Comparison of ENCODE assay signal across 36 cellular contexts in genomic region chr9:94933429-94933828, GRCh38.
DNase-seq lines count a peak whose midpoint lies in the region; ATAC-seq, FAIRE-seq and TF ChIP-seq lines count a peak whose summit lies in the region.
"Had no signal": no experiment of that assay in that cellular context is flagged by ENCODE, and none has a peak within 500 bp of the region (broad histone marks: within the 10 kb centered on the region; RNA-seq: fewer than 3 reads in every experiment).

No MANE protein-coding gene starts in this region.

- peaks cover 15% of the 10 kb centered on the region for H3K36me3 Mint-ChIP-seq in osteocyte (ENCODE audit: unreplicated experiment)
- 0 out of 2 replicates have a peak, but pooled peaks cover under 1% of the 10 kb centered on the region for H3K36me3 Mint-ChIP-seq in WTC11

- no peak for TF ChIP-seq EP300 in HepG2 (IDR thresholded peaks at IDR 0.05; ENCODE audit: low read depth in 2 of 2, low read length in 2 of 2)
- no peak for TF ChIP-seq EP300 in HepG2 (CRISPR knock-in tag; IDR thresholded peaks at IDR 0.05; ENCODE audit: borderline replicate concordance)

- WGBS in HepG2 (ENCODE audit: low lambda C conversion rate) = 97% methylated on average over 5 of the region's 5 CpGs

- no TSS peak for BruUV-seq in HepG2 (replicated peaks; lab: Mats Ljungman, UMichigan)

- TF ChIP-seq RAD21 in HepG2 (CRISPR knock-in tag; IDR thresholded peaks at IDR 0.05) = no peak

- ATAC-seq in WTC11 = no peak
- no peak for ATAC-seq in HepG2
- ATAC-seq: activated T-cell treated with anti-CD3 and anti-CD28 coated beads, Interleukin-2, amount 50 U/mL, for 72 hours; effector memory CD8-positive, alpha-beta T cell; GM12878 had no signal

- no peak overlapping the region for H3K4me3 Mint-ChIP-seq in osteocyte (ENCODE audit: unreplicated experiment)
- no peak overlapping the region for H3K4me3 Mint-ChIP-seq in WTC11
- H3K4me3 Mint-ChIP-seq: activated T-cell treated with anti-CD3 and anti-CD28 coated beads, Interleukin-2, amount 50 U/mL, for 72 hours; effector memory CD8-positive, alpha-beta T cell; IgD-negative memory B cell; immature natural killer cell had no signal

- H3K79me2 ChIP-seq in HepG2 (ENCODE audit: insufficient read depth, low read length) = no peaks in the 10 kb centered on the region

- intact Hi-C loops in HepG2 (cut with micrococcal nuclease; ENCODE audit: unreplicated experiment) = no loop called here

- H3K9ac ChIP-seq in HepG2 (ENCODE audit: insufficient read depth, low read depth, low read length) = no peak overlapping the region
- H3K9ac ChIP-seq: BLaER1 treated with 17β-estradiol and CSF1 and Interleukin-3, amounts not matched to agents 10 nM and 100 nM had no signal

- CTCF ChIA-PET in HEK293 (lab: Yijun Ruan, JAX) = interaction anchor here (0.6 kb wide), 1 partner anchor 204 kb away, joined by 3 read pairs; no protein-coding TSS in a partner anchor
- CTCF ChIA-PET in WTC11 (lab: Charles Lee) = interaction anchor here (0.5 to 1.9 kb wide), 3 partner anchors 108 to 1556 kb away, joined by 3 to 4 read pairs (median 3); no protein-coding TSS in a partner anchor
- CTCF ChIA-PET in HepG2 (lab: Yijun Ruan, JAX; ENCODE audit: low intra/inter-chr PET ratio, low total read pairs) = no interaction called here

- H3K27ac ChIP-seq in HEK293 (ENCODE audit: extremely low read depth, low read depth, low read length) (no peak overlapping the region), HepG2 (ENCODE audit: extremely low read length, insufficient read depth, low read length) (no peak overlapping the region)
- H3K27ac ChIP-seq: BLaER1 treated with 17β-estradiol and CSF1 and Interleukin-3, amounts not matched to agents 10 nM and 100 nM; breast epithelium; neutrophil; PC-9; stomach; tibial nerve had no signal

- H3K27me3 Mint-ChIP-seq in osteocyte (ENCODE audit: unreplicated experiment) (no peaks in the 10 kb centered on the region), WTC11 (ENCODE audit: low read depth) (no peaks in the 10 kb centered on the region; the same call in 1 of the 2 replicates)
- H3K27me3 Mint-ChIP-seq: effector memory CD8-positive, alpha-beta T cell; IgD-negative memory B cell had no signal

- POLR2A ChIA-PET in HEK293 (lab: Yijun Ruan, JAX) (interaction anchor here (0.8 kb wide), 1 partner anchor 15 kb away, joined by 6 read pairs; no protein-coding TSS in a partner anchor), WTC11 (lab: Charles Lee) (no interaction called here), HepG2 (lab: Yijun Ruan, JAX) (interaction anchor here (1.0 kb wide), 1 partner anchor 91 kb away, joined by 3 read pairs; no protein-coding TSS in a partner anchor)

- TF ChIP-seq POLR2A in HepG2 (IDR thresholded peaks at IDR 0.05; ENCODE audit: insufficient read depth in 1 of 2, low read depth in 2 of 2, low read length in 2 of 2) = no peak

- FAIRE-seq in HepG2 (lab: Jason Lieb, UNC) = no peak
- FAIRE-seq: frontal cortex, GM12878, H1 had no signal

- H3K36me3 ChIP-seq in HEK293 (ENCODE audit: control insufficient read depth in 2 of 2, insufficient read depth in 1 of 2, low read length in 2 of 2) = no peaks in the 10 kb centered on the region
- no peaks in the 10 kb centered on the region for H3K36me3 ChIP-seq in HepG2 (replicated peaks in 1 of 2; ENCODE audit: control insufficient read depth in 1 of 2, insufficient read depth in 2 of 2, low read length in 2 of 2)
- H3K36me3 ChIP-seq: breast epithelium, neutrophil, stomach had no signal

- H3K4me3 ChIP-seq in HEK293 (ENCODE audit: low read depth, low read length) (no peak overlapping the region), HepG2 (replicated peaks in 1 of 3; ENCODE audit: insufficient read depth in 1 of 3, low read depth in 2 of 3, low read length in 3 of 3) (no peak overlapping the region)
- H3K4me3 ChIP-seq: BLaER1 treated with 17β-estradiol and CSF1 and Interleukin-3, amounts not matched to agents 10 nM and 100 nM; breast epithelium; coronary artery; GM12878; PC-9; smooth muscle cell; stomach; tibial nerve had no signal

- no peaks in the 10 kb centered on the region for H4K20me1 ChIP-seq in HepG2 (ENCODE audit: insufficient read depth, low read length)

- H3K27ac Mint-ChIP-seq in osteocyte (ENCODE audit: unreplicated experiment) (peak overlapping the region; percentile 82), WTC11 (no peak overlapping the region)
- H3K27ac Mint-ChIP-seq: activated T-cell treated with anti-CD3 and anti-CD28 coated beads, Interleukin-2, amount 50 U/mL, for 72 hours; effector memory CD8-positive, alpha-beta T cell; IgD-negative memory B cell had no signal

- peak; percentile 51 for DNase-seq in AG08395 (ENCODE audit: low spot score)
- DNase-seq in astrocyte of the hippocampus (ENCODE audit: low read depth, low spot score) = peak; percentile 41
- no peak for DNase-seq in osteocyte (ENCODE audit: extremely low spot score, unreplicated experiment)
- DNase-seq in WTC11 (ENCODE audit: low spot score) = no peak
- DNase-seq in HepG2 (ENCODE audit: low spot score) = no peak
- DNase-seq in NCI-H524 treated with DMSO at 0.1 percent for 48 hours (lab: John Stamatoyannopoulos, UW) = no peak
- DNase-seq in NCI-H2227 (lab: John Stamatoyannopoulos, UW; ENCODE audit: unreplicated experiment) = no peak
- DNase-seq: activated CD4-positive, alpha-beta T cell treated with anti-CD3 and anti-CD28 coated beads, Interleukin-2, amount 50 U/mL, for 4 hours; activated naive CD4-positive, alpha-beta T cell; activated T-cell treated with anti-CD3 and anti-CD28 coated beads, Interleukin-2, amount 50 U/mL, for 72 hours; DMS79 treated with DMSO at 0.1 percent for 48 hours; effector memory CD8-positive, alpha-beta T cell; erythroblast; hippocampal formation; immature natural killer cell; left colon; NCI-H2171; NCI-H524; NK-92 treated with Interleukin-12 subunit alpha and Interleukin-12 subunit beta, amount 100 ng/mL, for 24 hours; PC-9; SHP77; stimulated activated CD4-positive, alpha-beta T cell treated with anti-CD3 and anti-CD28 coated beads, Interleukin-1b, Interleukin-23, amount 100 ng/mL, for 48 hours; stimulated activated CD8-positive, alpha-beta memory T cell treated with anti-CD3 and anti-CD28 coated beads, Interleukin-4, amount 100 ng/mL, for 48 hours; stomach; T1000 had no signal

- H3K4me1 ChIP-seq in HEK293 (ENCODE audit: control insufficient read depth, insufficient read depth, low read length) (no peaks in the 10 kb centered on the region), HepG2 (ENCODE audit: insufficient read depth, low read length) (peaks cover 47% of the 10 kb centered on the region)
- H3K4me1 ChIP-seq: breast epithelium had no signal

- TF ChIP-seq CTCF in HEK293 (tag by site-specific recombination; IDR thresholded peaks at IDR 0.05) = no peak
- no peak for TF ChIP-seq CTCF in osteocyte (IDR thresholded peaks at IDR 0.05)
- no peak for TF ChIP-seq CTCF in WTC11 (IDR thresholded peaks at IDR 0.05)
- TF ChIP-seq CTCF in HepG2 (CRISPR knock-in tag; IDR thresholded peaks at IDR 0.05) = no peak

- H2AFZ ChIP-seq in HepG2 (ENCODE audit: low read length) = no peak overlapping the region
- H2AFZ ChIP-seq: PC-9 had no signal

- H3K4me1 Mint-ChIP-seq in osteocyte (ENCODE audit: unreplicated experiment) (peaks cover 74% of the 10 kb centered on the region), WTC11 (peaks cover 29% of the 10 kb centered on the region)

- no peak overlapping the region for H3K4me2 ChIP-seq in HepG2 (ENCODE audit: low read depth, low read length)
- H3K4me2 ChIP-seq: BLaER1 treated with 17β-estradiol and CSF1 and Interleukin-3, amounts not matched to agents 10 nM and 100 nM; PC-9; smooth muscle cell had no signal

- in situ Hi-C loops in HepG2 (cut with HindIII; ENCODE audit: extremely low pct_ligation_motif_present, low pct_unique_long_range_greater_than_20kb) = no loop called here

- H3K9me3 Mint-ChIP-seq in osteocyte (ENCODE audit: unreplicated experiment) (no peaks in the 10 kb centered on the region), WTC11 (peaks cover under 1% of the 10 kb centered on the region; the same call in 1 of the 2 replicates)
- H3K9me3 Mint-ChIP-seq: activated T-cell treated with anti-CD3 and anti-CD28 coated beads, Interleukin-2, amount 50 U/mL, for 72 hours; effector memory CD8-positive, alpha-beta T cell; immature natural killer cell had no signal

- H3K9me3 ChIP-seq in HEK293 (ENCODE audit: control insufficient read depth, insufficient read depth, low read depth, low read length) (no peaks in the 10 kb centered on the region), HepG2 (ENCODE audit: low read length) (no peaks in the 10 kb centered on the region)
- H3K9me3 ChIP-seq: breast epithelium, neutrophil, stomach, tibial nerve had no signal

- no peaks in the 10 kb centered on the region for H3K27me3 ChIP-seq in HepG2 (ENCODE audit: control insufficient read depth in 1 of 2, insufficient read depth in 2 of 2, low read length in 2 of 2)
- H3K27me3 ChIP-seq: BLaER1 treated with 17β-estradiol and CSF1 and Interleukin-3, amounts not matched to agents 10 nM and 100 nM; breast epithelium; neutrophil; stomach; tibial nerve had no signal

TF ChIP-seq in HEK293, 187 proteins besides CTCF, POLR2A, EP300 and RAD21:
- no peak for TF ChIP-seq ZNF274 (IDR thresholded peaks at IDR 0.05; ENCODE audit: low read length)
- TF ChIP-seq ZNF274 (tag by site-specific recombination; IDR thresholded peaks at IDR 0.05; ENCODE audit: borderline replicate concordance) = no peak
- TF ChIP-seq HOXD13 (CRISPR knock-in tag; IDR thresholded peaks at IDR 0.05; ENCODE audit: borderline replicate concordance) = no peak
- TF ChIP-seq OSR2 (tag by site-specific recombination; IDR thresholded peaks at IDR 0.05) = no peak
- no peak for TF ChIP-seq ZNF707 (tag by site-specific recombination; IDR thresholded peaks at IDR 0.05)
- TF ChIP-seq SCRT2 (tag by site-specific recombination; IDR thresholded peaks at IDR 0.05) = 0 out of 2 replicates have a peak, but pooled peaks have one; percentile 23

TF ChIP-seq in WTC11, 78 proteins besides CTCF, POLR2A, EP300 and RAD21 (continues in another document):
- TF ChIP-seq FOXP1 (CRISPR knock-in tag; IDR thresholded peaks at IDR 0.05; ENCODE audit: borderline replicate concordance) = no peak

TF ChIP-seq in HepG2, 621 proteins besides CTCF, POLR2A, EP300 and RAD21:
- TF ChIP-seq, protein P1, sequence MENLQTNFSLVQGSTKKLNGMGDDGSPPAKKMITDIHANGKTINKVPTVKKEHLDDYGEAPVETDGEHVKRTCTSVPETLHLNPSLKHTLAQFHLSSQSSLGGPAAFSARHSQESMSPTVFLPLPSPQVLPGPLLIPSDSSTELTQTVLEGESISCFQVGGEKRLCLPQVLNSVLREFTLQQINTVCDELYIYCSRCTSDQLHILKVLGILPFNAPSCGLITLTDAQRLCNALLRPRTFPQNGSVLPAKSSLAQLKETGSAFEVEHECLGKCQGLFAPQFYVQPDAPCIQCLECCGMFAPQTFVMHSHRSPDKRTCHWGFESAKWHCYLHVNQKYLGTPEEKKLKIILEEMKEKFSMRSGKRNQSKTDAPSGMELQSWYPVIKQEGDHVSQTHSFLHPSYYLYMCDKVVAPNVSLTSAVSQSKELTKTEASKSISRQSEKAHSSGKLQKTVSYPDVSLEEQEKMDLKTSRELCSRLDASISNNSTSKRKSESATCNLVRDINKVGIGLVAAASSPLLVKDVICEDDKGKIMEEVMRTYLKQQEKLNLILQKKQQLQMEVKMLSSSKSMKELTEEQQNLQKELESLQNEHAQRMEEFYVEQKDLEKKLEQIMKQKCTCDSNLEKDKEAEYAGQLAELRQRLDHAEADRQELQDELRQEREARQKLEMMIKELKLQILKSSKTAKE (CRISPR knock-in tag; IDR thresholded peaks at IDR 0.05; ENCODE audit: borderline replicate concordance) = no peak
- no peak for TF ChIP-seq RBAK (CRISPR knock-in tag; IDR thresholded peaks at IDR 0.05)
TF ChIP-seq in HepG2: peak in this region for 0.

Comparison
In these comparisons a context has a peak if more than half of its experiments do, and no peak if none do; other contexts are left out.
1. DNase-seq: peak in AG08395 (single experiment) and astrocyte of the hippocampus (single experiment); none in osteocyte (single experiment), WTC11 (single experiment), HepG2 (single experiment), NCI-H524 treated with DMSO at 0.1 percent for 48 hours (single experiment) and NCI-H2227 (single experiment).